In genomic region chr6:163860194-163861081, GRCh38 we compare ENCODE assay signal across 9 cellular contexts.
DNase-seq lines count a peak whose midpoint lies in the region; ATAC-seq, FAIRE-seq and TF ChIP-seq lines count a peak whose summit lies in the region.
"Had no signal": no experiment of that assay in that cellular context is flagged by ENCODE, and none has a peak within 500 bp of the region (broad histone marks: within the 10 kb centered on the region; RNA-seq: fewer than 3 reads in every experiment).

No MANE protein-coding gene starts in this region.

- no peak overlapping the region for H3K4me3 ChIP-seq in fibroblast of pulmonary artery (replicated peaks; ENCODE audit: low read depth, low read length)
- peak overlapping the region; percentile 25 for H3K4me3 ChIP-seq in psoas muscle

- H3K4me1 Mint-ChIP-seq in CD14-positive monocyte, result peaks cover 7% of the 10 kb centered on the region

- DNase-seq in GM12891 (ENCODE audit: insufficient read length, low spot score), result no peak
- DNase-seq in SK-N-DZ (ENCODE audit: low spot score), result peak; percentile 88
- DNase-seq in fibroblast of pulmonary artery (ENCODE audit: low read depth), result peak; percentile 39
- peak in 1 of 2 donors; percentile 60 for DNase-seq in psoas muscle
- DNase-seq in stimulated activated CD4-positive, alpha-beta T cell treated with anti-CD3 and anti-CD28 coated beads, Interleukin-1b, Interleukin-23, amount 100 ng/mL, for 48 hours, result no peak
- DNase-seq in CD14-positive monocyte (ENCODE audit: low spot score), result no peak

- H3K27me3 Mint-ChIP-seq in CD14-positive monocyte (ENCODE audit: low read depth in 3 of 3), result peaks cover 18 to 53% (median 43%) of the 10 kb centered on the region in 3 donors

- H3K9me3 Mint-ChIP-seq in CD14-positive monocyte, result peaks cover 0 to 11% (median 3%) of the 10 kb centered on the region in 7 donors
- H3K9me3 Mint-ChIP-seq: natural killer cell treated with Interleukin-12 subunit alpha and Interleukin-12 subunit beta and Interleukin-15 and Interleukin-18, amount 100 ng/mL, for 72 hours had no signal

- ATAC-seq in psoas muscle, result peak in 3 of 4 donors; percentile 19 to 67 (median 44)
- no peak for ATAC-seq in GM18505 (IDR thresholded peaks at IDR 0.05; ENCODE audit: unreplicated experiment)
- ATAC-seq in HG02852 (IDR thresholded peaks at IDR 0.05; ENCODE audit: unreplicated experiment), result no peak

- no peak overlapping the region for H3K27ac ChIP-seq in psoas muscle

- TF ChIP-seq CTCF in fibroblast of pulmonary artery (IDR thresholded peaks at IDR 0.05; ENCODE audit: low read length, missing control alignments), result no peak
- TF ChIP-seq CTCF in psoas muscle (IDR thresholded peaks at IDR 0.05), result no peak
- TF ChIP-seq CTCF in CD14-positive monocyte (IDR thresholded peaks at IDR 0.05), result no peak

- no peaks in the 10 kb centered on the region for H3K4me1 ChIP-seq in psoas muscle

- TF ChIP-seq POLR2A in GM12891 (IDR thresholded peaks at IDR 0.05; ENCODE audit: low read depth, low read length) (no peak), GM18505 (IDR thresholded peaks at IDR 0.05; ENCODE audit: borderline replicate concordance, extremely low read depth, insufficient read depth, insufficient read length) (no peak)

- intact Hi-C loops in psoas muscle (cut with DNase I) (no loop called here), CD14-positive monocyte (cut with micrococcal nuclease) (no loop called here)

- H3K36me3 ChIP-seq in psoas muscle (ENCODE audit: insufficient read depth in 1 of 2, low read depth in 1 of 2), result no peaks in the 10 kb centered on the region

- FAIRE-seq in GM12891 (lab: Jason Lieb, UNC), result peak; percentile 66

- 50 to 59% (median 59%) methylated on average over 13 of the region's 13 CpGs for WGBS in psoas muscle, 3 donors

- H3K27ac Mint-ChIP-seq in CD14-positive monocyte, result no peak overlapping the region
- H3K27ac Mint-ChIP-seq: natural killer cell treated with Interleukin-12 subunit alpha and Interleukin-12 subunit beta and Interleukin-15 and Interleukin-18, amount 100 ng/mL, for 72 hours had no signal

- H3K36me3 Mint-ChIP-seq in CD14-positive monocyte, result no peaks in the 10 kb centered on the region
- H3K36me3 Mint-ChIP-seq: natural killer cell treated with Interleukin-12 subunit alpha and Interleukin-12 subunit beta and Interleukin-15 and Interleukin-18, amount 100 ng/mL, for 72 hours had no signal

- no peaks in the 10 kb centered on the region for H3K27me3 ChIP-seq in psoas muscle (ENCODE audit: insufficient read depth in 3 of 3, low read length in 2 of 3)

- H3K4me3 Mint-ChIP-seq in CD14-positive monocyte, result peak overlapping the region in 1 of 2 donors; percentile 39
- H3K4me3 Mint-ChIP-seq: natural killer cell treated with Interleukin-12 subunit alpha and Interleukin-12 subunit beta and Interleukin-15 and Interleukin-18, amount 100 ng/mL, for 72 hours had no signal

- H3K9me3 ChIP-seq in psoas muscle, result no peaks in the 10 kb centered on the region

TF ChIP-seq in GM12891, 5 proteins besides CTCF, POLR2A, EP300 and RAD21:
- TF ChIP-seq TAF1 (IDR thresholded peaks at IDR 0.05; ENCODE audit: low read depth, low read length) (no peak), POLR2AphosphoS5 (IDR thresholded peaks at IDR 0.05; ENCODE audit: low read depth, low read length) (no peak), PAX5 (IDR thresholded peaks at IDR 0.05; ENCODE audit: insufficient read depth, low read length, severe bottlenecking) (no peak), SPI1 (IDR thresholded peaks at IDR 0.05; ENCODE audit: low read depth, low read length) (no peak), POU2F2 (IDR thresholded peaks at IDR 0.05; ENCODE audit: low read depth, low read length) (no peak)
TF ChIP-seq in GM12891: peak in this region for 0.

Comparison
In these comparisons a context has a peak if more than half of its experiments do, and no peak if none do; other contexts are left out.
1. DNase-seq: peak in SK-N-DZ (single experiment) and fibroblast of pulmonary artery (single experiment); none in GM12891 (single experiment), stimulated activated CD4-positive, alpha-beta T cell treated with anti-CD3 and anti-CD28 coated beads, Interleukin-1b, Interleukin-23, amount 100 ng/mL, for 48 hours (single experiment) and CD14-positive monocyte (single experiment).
2. ATAC-seq: peak in psoas muscle (3 of 4); none in GM18505 (single experiment) and HG02852 (single experiment).